In genomic region chr20:11766961-11767360, GRCh38 we compare ENCODE assay signal across 12 cellular contexts.
A peak's percentile ranks its signal among the peaks of the same experiment; 100 is the strongest.
DNase-seq lines count a peak whose midpoint lies in the region; ATAC-seq and TF ChIP-seq lines count a peak whose summit lies in the region.
"Had no signal": no experiment of that assay in that cellular context is flagged by ENCODE, and none has a peak within 500 bp of the region (broad histone marks: within the 10 kb centered on the region; RNA-seq: fewer than 3 reads in every experiment).

No MANE protein-coding gene starts in this region.

- DNase-seq in AG08396 (ENCODE audit: low spot score), result peak; percentile 14
- DNase-seq in M059J (ENCODE audit: low read depth), result peak; percentile 84
- peak; percentile 46 for DNase-seq in NCI-H510A treated with DMSO at 0.1 percent for 48 hours (lab: John Stamatoyannopoulos, UW)
- peak in 1 of 2 donors; percentile 51 for DNase-seq in foreskin keratinocyte
- DNase-seq in activated CD8-positive, alpha-beta T cell treated with anti-CD3 and anti-CD28 coated beads for 36 hours, result no peak
- no peak for DNase-seq in HFFc6
- no peak for DNase-seq in SKM-1 treated with dmso at 0.1 percent for 144 hours (lab: John Stamatoyannopoulos, UW; ENCODE audit: unreplicated experiment)
- DNase-seq in anterior cingulate cortex (lab: John Stamatoyannopoulos, UW), result no peak
- DNase-seq: erythroblast; stimulated activated CD4-positive, alpha-beta T cell treated with anti-CD3 and anti-CD28 coated beads, Interleukin-2, amount 100 ng/mL, for 24 hours had no signal

- H3K27ac Mint-ChIP-seq in activated CD8-positive, alpha-beta T cell treated with anti-CD3 and anti-CD28 coated beads for 36 hours, result no peak overlapping the region
- no peak overlapping the region; the same call in 1 of the 2 replicates for H3K27ac Mint-ChIP-seq in HFFc6
- H3K27ac Mint-ChIP-seq: progenitor cell of endocrine pancreas had no signal

- no peaks in the 10 kb centered on the region for H3K4me1 Mint-ChIP-seq in activated CD8-positive, alpha-beta T cell treated with anti-CD3 and anti-CD28 coated beads for 36 hours (ENCODE audit: low read depth)
- peaks cover 13% of the 10 kb centered on the region for H3K4me1 Mint-ChIP-seq in HFFc6 (ENCODE audit: low read depth)

- CTCF ChIA-PET in activated CD8-positive, alpha-beta T cell treated with anti-CD3 and anti-CD28 coated beads for 36 hours (lab: Charles Lee), result no interaction called here

- TF ChIP-seq CTCF in foreskin keratinocyte (conservative IDR thresholded peaks at IDR 0.05) (no peak), HFFc6 (IDR thresholded peaks at IDR 0.05) (no peak)
- no peak for TF ChIP-seq CTCF in activated CD8-positive, alpha-beta T cell treated with anti-CD3 and anti-CD28 coated beads for 36 hours (IDR thresholded peaks at IDR 0.05)

- peaks cover 4% of the 10 kb centered on the region for H3K9me3 Mint-ChIP-seq in activated CD8-positive, alpha-beta T cell treated with anti-CD3 and anti-CD28 coated beads for 36 hours
- no peaks in the 10 kb centered on the region for H3K9me3 Mint-ChIP-seq in HFFc6

- no peaks in the 10 kb centered on the region for H3K4me1 ChIP-seq in foreskin keratinocyte

- H3K36me3 Mint-ChIP-seq in activated CD8-positive, alpha-beta T cell treated with anti-CD3 and anti-CD28 coated beads for 36 hours (ENCODE audit: low read depth), result no peaks in the 10 kb centered on the region
- H3K36me3 Mint-ChIP-seq in HFFc6 (ENCODE audit: low read depth), result no peaks in the 10 kb centered on the region

- intact Hi-C loops in activated CD8-positive, alpha-beta T cell treated with anti-CD3 and anti-CD28 coated beads for 36 hours (cut with micrococcal nuclease), result no loop called here

- no peaks in the 10 kb centered on the region for H3K27me3 Mint-ChIP-seq in activated CD8-positive, alpha-beta T cell treated with anti-CD3 and anti-CD28 coated beads for 36 hours
- peaks cover 5% of the 10 kb centered on the region for H3K27me3 Mint-ChIP-seq in HFFc6 (ENCODE audit: insufficient read depth)

- no peak overlapping the region for H3K27ac ChIP-seq in foreskin keratinocyte
- H3K27ac ChIP-seq: hepatocyte had no signal

- no peak overlapping the region for H3K4me3 Mint-ChIP-seq in activated CD8-positive, alpha-beta T cell treated with anti-CD3 and anti-CD28 coated beads for 36 hours
- H3K4me3 Mint-ChIP-seq in HFFc6, result no peak overlapping the region

- peak; percentile 35 for ATAC-seq in foreskin keratinocyte
- no peak for ATAC-seq in activated CD8-positive, alpha-beta T cell treated with anti-CD3 and anti-CD28 coated beads for 36 hours

- H3K27me3 ChIP-seq in foreskin keratinocyte, result no peaks in the 10 kb centered on the region
- H3K27me3 ChIP-seq: hepatocyte had no signal

- POLR2A ChIA-PET in activated CD8-positive, alpha-beta T cell treated with anti-CD3 and anti-CD28 coated beads for 36 hours (lab: Charles Lee), result no interaction called here

Comparison
In these comparisons a context has a peak if more than half of its experiments do, and no peak if none do; other contexts are left out.
1. DNase-seq: peak in AG08396 (single experiment), M059J (single experiment) and NCI-H510A treated with DMSO at 0.1 percent for 48 hours (single experiment); none in activated CD8-positive, alpha-beta T cell treated with anti-CD3 and anti-CD28 coated beads for 36 hours (single experiment), HFFc6 (single experiment), SKM-1 treated with dmso at 0.1 percent for 144 hours (single experiment) and anterior cingulate cortex (0 of 58).